In the genomic region with DNA sequence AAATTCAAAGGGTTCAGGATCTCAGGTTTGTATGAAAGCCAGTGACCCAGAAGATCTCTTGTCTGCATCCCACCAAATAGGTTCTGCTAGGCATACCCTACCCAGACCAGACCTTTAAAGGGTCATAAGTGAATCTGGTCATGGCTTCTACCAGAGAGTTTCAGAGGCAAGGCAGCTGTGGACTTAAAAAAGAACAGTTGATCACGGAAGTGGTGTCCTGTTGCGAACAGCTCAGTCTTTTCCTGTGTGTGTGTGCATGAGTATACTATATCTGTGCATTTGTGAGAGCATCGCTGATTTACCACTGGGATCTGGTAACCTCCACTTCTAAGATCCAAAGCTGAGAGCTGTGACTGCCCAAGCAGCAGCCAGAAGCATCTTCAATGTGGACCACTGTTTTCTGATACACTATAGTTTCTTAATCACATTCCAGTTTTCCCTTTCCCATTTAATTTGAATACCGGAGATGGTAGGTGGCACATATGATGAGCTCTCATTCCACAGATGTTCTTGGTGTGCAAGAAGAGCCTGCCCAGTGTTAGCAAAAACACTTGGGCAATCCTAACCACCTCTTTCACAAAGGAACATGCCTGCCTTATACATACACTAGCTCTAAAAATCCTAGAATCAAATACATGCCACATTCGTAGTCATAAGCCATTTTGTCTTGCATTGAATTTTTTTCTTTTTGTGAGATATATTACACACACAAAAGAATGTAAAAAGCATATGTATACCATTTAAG, we compare ENCODE assay signal across 25 cellular contexts. TPM values are rescaled to one million over a fixed set of nuclear protein-coding genes. Genes with fewer than 3 reads are reported as not detected.
DNase-seq lines count a peak whose midpoint lies in the region; ATAC-seq and FAIRE-seq lines count a peak whose summit lies in the region.
"Had no signal": no experiment of that assay in that cellular context is flagged by ENCODE, and none has a peak within 500 bp of the region (broad histone marks: within the 10 kb centered on the region; RNA-seq: fewer than 3 reads in every experiment).

No MANE protein-coding gene starts in this region.

- H3K27me3 ChIP-seq in HAP-1 (ENCODE audit: low read depth), result peaks cover 36% of the 10 kb centered on the region
- H3K27me3 ChIP-seq: SJCRH30 had no signal

- H3K4me1 Mint-ChIP-seq in activated CD4-positive, alpha-beta T cell treated with anti-CD3 and anti-CD28 coated beads, Interleukin-2, amount 10 ng/mL, durations not matched to agents 24 days and 14 days, result no peaks in the 10 kb centered on the region
- H3K4me1 Mint-ChIP-seq: IgD-negative memory B cell had no signal

- H3K9me3 ChIP-seq in HAP-1, result no peaks in the 10 kb centered on the region
- H3K9me3 ChIP-seq: SJCRH30 had no signal

- FAIRE-seq in RCC 7860 (lab: Jason Lieb, UNC), result no peak
- FAIRE-seq: A204.1, G401.6, HTR-8/SVneo had no signal

- no peaks in the 10 kb centered on the region for H3K36me3 ChIP-seq in HAP-1 (replicated peaks)
- H3K36me3 ChIP-seq: SJCRH30 had no signal

- H3K27me3 Mint-ChIP-seq in activated CD4-positive, alpha-beta T cell treated with anti-CD3 and anti-CD28 coated beads, Interleukin-2, amount 10 ng/mL, durations not matched to agents 24 days and 14 days, result peaks cover 45% of the 10 kb centered on the region

- H3K4me3 ChIP-seq in HAP-1, result no peak overlapping the region
- H3K4me3 ChIP-seq: PC-9, SJCRH30 had no signal

- no peaks in the 10 kb centered on the region for H3K36me3 Mint-ChIP-seq in activated CD4-positive, alpha-beta T cell treated with anti-CD3 and anti-CD28 coated beads, Interleukin-2, amount 10 ng/mL, durations not matched to agents 24 days and 14 days (ENCODE audit: low read depth)

- no peaks in the 10 kb centered on the region for H3K4me1 ChIP-seq in HAP-1
- H3K4me1 ChIP-seq: SJCRH30 had no signal

- ATAC-seq in GM21619 (IDR thresholded peaks at IDR 0.05; ENCODE audit: unreplicated experiment), result no peak
- ATAC-seq: HCT116 had no signal

- peaks cover 4% of the 10 kb centered on the region for H3K9me3 Mint-ChIP-seq in activated CD4-positive, alpha-beta T cell treated with anti-CD3 and anti-CD28 coated beads, Interleukin-2, amount 10 ng/mL, durations not matched to agents 24 days and 14 days

- H3K4me3 Mint-ChIP-seq in activated CD4-positive, alpha-beta T cell treated with anti-CD3 and anti-CD28 coated beads, Interleukin-2, amount 10 ng/mL, durations not matched to agents 24 days and 14 days, result no peak overlapping the region
- H3K4me3 Mint-ChIP-seq: IgD-negative memory B cell had no signal

- intact Hi-C loops in activated CD4-positive, alpha-beta T cell treated with anti-CD3 and anti-CD28 coated beads, Interleukin-2, amount 10 ng/mL, durations not matched to agents 24 days and 14 days (cut with micrococcal nuclease), result no loop called here

- DNase-seq in activated CD4-positive, alpha-beta T cell treated with anti-CD3 and anti-CD28 coated beads, Interleukin-2, amount 10 ng/mL, durations not matched to agents 24 days and 14 days, result peak; percentile 25
- no peak for DNase-seq in activated CD4-positive, alpha-beta T cell treated with anti-CD3 and anti-CD28 coated beads, Interleukin-2, amount 50 U/mL, for 4 hours
- DNase-seq in amniotic epithelial cell (ENCODE audit: low read depth) (peak; percentile 57), fibroblast of peridontal ligament (ENCODE audit: extremely low read depth) (peak; percentile 38), HAP-1 (ENCODE audit: low spot score in 2 of 2) (no peak), NCI-H524 treated with DMSO at 0.1 percent for 48 hours (lab: John Stamatoyannopoulos, UW) (no peak), RCC 7860 (ENCODE audit: low spot score) (no peak)
- DNase-seq: C1 segment of cervical spinal cord, DMS 273 treated with DMSO at 0.1 percent for 48 hours, DND-41, Karpas-422, NCI-H1092, NCI-H1436 treated with DMSO at 0.1 percent for 48 hours, NCI-H2029 treated with DMSO at 0.1 percent for 48 hours, NCI-H510A, NCI-H774, PC-9 had no signal

- in situ Hi-C loops in HAP-1 (cut with MboI; ENCODE audit: low sequenced_read_pairs), result no loop called here

- no peak overlapping the region for H3K27ac Mint-ChIP-seq in activated CD4-positive, alpha-beta T cell treated with anti-CD3 and anti-CD28 coated beads, Interleukin-2, amount 10 ng/mL, durations not matched to agents 24 days and 14 days
- H3K27ac Mint-ChIP-seq: IgD-negative memory B cell had no signal

RNA-seq across cellular contexts. Expression of gene OR2S2, which starts 36.2 kb away (rescaled TPM):
- total RNA-seq in activated CD4-positive, alpha-beta T cell treated with anti-CD3 and anti-CD28 coated beads, Interleukin-2, amount 10 ng/mL, durations not matched to agents 24 days and 14 days, result not detected in 2 replicates
- total RNA-seq: MCF 10A, PC-9, SJCRH30 had no signal

RNA-seq across cellular contexts. Expression of gene RECK, which starts 42.6 kb away (rescaled TPM):
- total RNA-seq in activated CD4-positive, alpha-beta T cell treated with anti-CD3 and anti-CD28 coated beads, Interleukin-2, amount 10 ng/mL, durations not matched to agents 24 days and 14 days, result 3.9 and 4.3 TPM in 2 replicates

Comparison
In these comparisons a context has a peak if more than half of its experiments do, and no peak if none do; other contexts are left out.
1. DNase-seq: peak in activated CD4-positive, alpha-beta T cell treated with anti-CD3 and anti-CD28 coated beads, Interleukin-2, amount 10 ng/mL, durations not matched to agents 24 days and 14 days (single experiment), amniotic epithelial cell (single experiment) and fibroblast of peridontal ligament (single experiment); none in activated CD4-positive, alpha-beta T cell treated with anti-CD3 and anti-CD28 coated beads, Interleukin-2, amount 50 U/mL, for 4 hours (0 of 2), HAP-1 (0 of 2), NCI-H524 treated with DMSO at 0.1 percent for 48 hours (single experiment) and RCC 7860 (single experiment).